Comparison of ENCODE assay signal across 9 cellular contexts in the genomic region with DNA sequence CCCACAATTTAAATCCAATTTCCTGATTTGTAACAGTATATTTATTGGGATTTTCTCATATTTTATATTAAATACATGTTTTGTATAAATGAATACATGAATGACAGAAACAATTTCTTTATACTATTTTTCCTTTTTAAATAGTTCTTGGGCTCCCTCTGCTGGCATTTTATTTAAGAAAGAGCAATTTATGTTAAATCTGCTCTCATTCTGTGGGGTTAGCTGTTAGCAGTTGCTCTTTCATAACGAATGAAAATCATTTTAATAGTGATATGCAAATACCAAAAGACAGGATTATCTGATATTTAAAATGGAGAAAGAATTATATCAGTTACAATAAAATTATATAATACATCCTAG.
DNase-seq lines count a peak whose midpoint lies in the region; ATAC-seq and TF ChIP-seq lines count a peak whose summit lies in the region.
"Had no signal": no experiment of that assay in that cellular context is flagged by ENCODE, and none has a peak within 500 bp of the region (broad histone marks: within the 10 kb centered on the region; RNA-seq: fewer than 3 reads in every experiment).

No MANE protein-coding gene starts in this region.

- H3K9me3 Mint-ChIP-seq in endothelial cell (ENCODE audit: unreplicated experiment): no peaks in the 10 kb centered on the region

- peaks cover 9% of the 10 kb centered on the region for H3K36me3 Mint-ChIP-seq in endothelial cell (ENCODE audit: low read depth, unreplicated experiment)

- ATAC-seq in heart left ventricle (no peak), upper lobe of left lung (ENCODE audit: low FRiP score in 2 of 2) (no peak)

- H3K27ac Mint-ChIP-seq in endothelial cell (ENCODE audit: unreplicated experiment): no peak overlapping the region

- intact Hi-C loops in heart left ventricle (cut with DNase I): loop anchor here in 4 of 10 donors (5.0 to 10.0 kb wide), 2 partner anchors 231 to 233 kb away; no protein-coding TSS in a partner anchor

- H3K27me3 ChIP-seq in heart left ventricle (no peaks in the 10 kb centered on the region), right atrium auricular region (no peaks in the 10 kb centered on the region), upper lobe of left lung (no peaks in the 10 kb centered on the region)

- DNase-seq in heart left ventricle: no peak
- no peak for DNase-seq in right atrium auricular region (ENCODE audit: low spot score)
- DNase-seq in NCI-H748 treated with DMSO at 0.1 percent for 48 hours (lab: John Stamatoyannopoulos, UW): peak; percentile 71
- DNase-seq in fibroblast of mammary gland (ENCODE audit: low read depth): peak; percentile 46
- no peak for DNase-seq in upper lobe of left lung
- no peak for DNase-seq in effector CD4-positive, alpha-beta T cell
- no peak for DNase-seq in endothelial cell (ENCODE audit: low spot score)
- DNase-seq in activated naive CD4-positive, alpha-beta T cell (lab: John Stamatoyannopoulos, UW): no peak

- H3K27ac ChIP-seq in heart left ventricle (no peak overlapping the region), right atrium auricular region (peak overlapping the region in 1 of 2 donors; percentile 3), upper lobe of left lung (peak overlapping the region in 3 of 4 donors; percentile 28 to 52 (median 46))

- H3K4me1 ChIP-seq in heart left ventricle (peaks cover 0 to 13% (median 1%) of the 10 kb centered on the region in 12 donors), right atrium auricular region (peaks cover 0 to 6% of the 10 kb centered on the region in 2 donors), upper lobe of left lung (peaks cover 11 to 18% (median 14%) of the 10 kb centered on the region in 4 donors)

- TF ChIP-seq POLR2A in heart left ventricle (IDR thresholded peaks at IDR 0.05) (no peak), upper lobe of left lung (IDR thresholded peaks at IDR 0.05) (no peak)

- TF ChIP-seq CTCF in heart left ventricle (IDR thresholded peaks at IDR 0.05) (peak in 7 of 12 donors; percentile 16 to 46 (median 36)), right atrium auricular region (IDR thresholded peaks at IDR 0.05) (no peak), fibroblast of mammary gland (conservative IDR thresholded peaks at IDR 0.05; ENCODE audit: control insufficient read depth, insufficient read depth, low read depth, low read length) (peak; percentile 30), upper lobe of left lung (IDR thresholded peaks at IDR 0.05) (no peak), endothelial cell (IDR thresholded peaks at IDR 0.05; ENCODE audit: unreplicated experiment) (no peak)

- no peak overlapping the region for H3K4me3 Mint-ChIP-seq in endothelial cell (ENCODE audit: unreplicated experiment)

- no peaks in the 10 kb centered on the region for H3K4me1 Mint-ChIP-seq in endothelial cell (ENCODE audit: unreplicated experiment)

- H3K36me3 ChIP-seq in heart left ventricle: peaks cover 0 to 50% (median 41%) of the 10 kb centered on the region in 9 donors
- H3K36me3 ChIP-seq in right atrium auricular region: peaks cover 17% of the 10 kb centered on the region
- H3K36me3 ChIP-seq in upper lobe of left lung: peaks cover 0 to 50% (median 6%) of the 10 kb centered on the region in 4 donors

- no peak for TF ChIP-seq EP300 in upper lobe of left lung (IDR thresholded peaks at IDR 0.05)

- peaks cover 2% of the 10 kb centered on the region for H3K27me3 Mint-ChIP-seq in endothelial cell (ENCODE audit: unreplicated experiment)

- WGBS in heart left ventricle, 4 donors: 74 to 85% (median 77%) methylated on average over 1 of the region's 1 CpG
- WGBS in upper lobe of left lung, 2 donors: 52 to 61% methylated on average over 1 of the region's 1 CpG

- H3K4me3 ChIP-seq in heart left ventricle: no peak overlapping the region
- no peak overlapping the region for H3K4me3 ChIP-seq in right atrium auricular region
- no peak overlapping the region for H3K4me3 ChIP-seq in fibroblast of mammary gland (ENCODE audit: control insufficient read depth, low read depth, low read length)
- no peak overlapping the region for H3K4me3 ChIP-seq in upper lobe of left lung
- H3K4me3 ChIP-seq: K562 had no signal

- H3K9me3 ChIP-seq in heart left ventricle: no peaks in the 10 kb centered on the region
- H3K9me3 ChIP-seq in right atrium auricular region: no peaks in the 10 kb centered on the region
- H3K9me3 ChIP-seq in upper lobe of left lung: no peaks in the 10 kb centered on the region

Comparison
In these comparisons a context has a peak if more than half of its experiments do, and no peak if none do; other contexts are left out.
1. CTCF ChIP-seq: peak in heart left ventricle (7 of 12) and fibroblast of mammary gland (single experiment); none in right atrium auricular region (0 of 2), upper lobe of left lung (0 of 6) and endothelial cell (single experiment).
2. DNase-seq: peak in NCI-H748 treated with DMSO at 0.1 percent for 48 hours (single experiment) and fibroblast of mammary gland (single experiment); none in heart left ventricle (0 of 5), right atrium auricular region (single experiment), upper lobe of left lung (0 of 2), effector CD4-positive, alpha-beta T cell (single experiment), endothelial cell (single experiment) and activated naive CD4-positive, alpha-beta T cell (0 of 4).
3. H3K27ac ChIP-seq: peak in upper lobe of left lung (3 of 4); none in heart left ventricle (0 of 12).